Comparison of ENCODE assay signal across 26 cellular contexts in genomic region chr5:123524146-123524545, GRCh38.
"Had no signal": no experiment of that assay in that cellular context is flagged by ENCODE, and none has a peak within 500 bp of the region (broad histone marks: within the 10 kb centered on the region; RNA-seq: fewer than 3 reads in every experiment).

No MANE protein-coding gene starts in this region.

- H3K27me3 Mint-ChIP-seq: activated CD4-positive, alpha-beta memory T cell treated with anti-CD3 and anti-CD28 coated beads, Interleukin-2, amount 10 ng/mL, durations not matched to agents 7 days and 5 days; activated CD4-positive, alpha-beta T cell treated with anti-CD3 and anti-CD28 coated beads for 36 hours; activated naive CD4-positive, alpha-beta T cell treated with anti-CD3 and anti-CD28 coated beads, Interleukin-2, amount 10 ng/mL, durations not matched to agents 7 days and 5 days; activated naive CD8-positive, alpha-beta T cell treated with anti-CD3 and anti-CD28 coated beads for 36 hours; activated T-helper 17 cell treated with anti-CD3 and anti-CD28 coated beads, Interleukin-2, amount 50 U/mL, for 72 hours; T-helper 17 cell had no signal

- ATAC-seq: activated CD4-positive, alpha-beta T cell treated with anti-CD3 and anti-CD28 coated beads for 36 hours; activated T-helper 17 cell treated with anti-CD3 and anti-CD28 coated beads, Interleukin-2, amount 50 U/mL, for 72 hours; T-helper 17 cell had no signal

- DNase-seq: activated CD4-positive, alpha-beta memory T cell treated with anti-CD3 and anti-CD28 coated beads, Interleukin-2, amount 10 ng/mL, durations not matched to agents 7 days and 5 days; activated CD4-positive, alpha-beta T cell treated with anti-CD3 and anti-CD28 coated beads for 36 hours; activated CD4-positive, alpha-beta T cell treated with anti-CD3 and anti-CD28 coated beads, Interleukin-2, amount 50 U/mL, for 1 hour; activated gamma-delta T cell; activated naive CD4-positive, alpha-beta T cell treated with anti-CD3 and anti-CD28 coated beads, Interleukin-2, amount 10 ng/mL, durations not matched to agents 7 days and 5 days; activated naive CD8-positive, alpha-beta T cell treated with anti-CD3 and anti-CD28 coated beads for 36 hours; activated T-cell treated with anti-CD3 and anti-CD28 coated beads for 4 hours; activated T-cell treated with anti-CD3 and anti-CD28 coated beads, Interleukin-2, amount 50 U/mL, for 48 hours; brain microvascular endothelial cell; MV-4-11; NCI-H1092 treated with DMSO at 0.1 percent for 48 hours; NCI-H1417 treated with DMSO at 0.1 percent for 48 hours; NCI-H1694; NCI-H2029; NCI-H2107; NCI-H345; NCI-H510A; NCI-H526 treated with DMSO at 0.1 percent for 48 hours; NCI-H82; SIG-M5; T-helper 17 cell; T-helper 9 cell had no signal

- H3K27me3 ChIP-seq: brain microvascular endothelial cell, cardiac muscle cell had no signal

- H3K9me3 Mint-ChIP-seq: activated CD4-positive, alpha-beta memory T cell treated with anti-CD3 and anti-CD28 coated beads, Interleukin-2, amount 10 ng/mL, durations not matched to agents 7 days and 5 days; activated naive CD4-positive, alpha-beta T cell treated with anti-CD3 and anti-CD28 coated beads, Interleukin-2, amount 10 ng/mL, durations not matched to agents 7 days and 5 days; activated naive CD8-positive, alpha-beta T cell treated with anti-CD3 and anti-CD28 coated beads for 36 hours; activated T-helper 17 cell treated with anti-CD3 and anti-CD28 coated beads, Interleukin-2, amount 50 U/mL, for 72 hours had no signal

- H3K4me3 ChIP-seq: cardiac muscle cell had no signal

- H3K36me3 ChIP-seq: brain microvascular endothelial cell, cardiac muscle cell had no signal

- H3K27ac Mint-ChIP-seq: activated CD4-positive, alpha-beta memory T cell treated with anti-CD3 and anti-CD28 coated beads, Interleukin-2, amount 10 ng/mL, durations not matched to agents 7 days and 5 days; activated CD4-positive, alpha-beta T cell treated with anti-CD3 and anti-CD28 coated beads for 36 hours; activated naive CD4-positive, alpha-beta T cell treated with anti-CD3 and anti-CD28 coated beads, Interleukin-2, amount 10 ng/mL, durations not matched to agents 7 days and 5 days; activated naive CD8-positive, alpha-beta T cell treated with anti-CD3 and anti-CD28 coated beads for 36 hours; activated T-helper 17 cell treated with anti-CD3 and anti-CD28 coated beads, Interleukin-2, amount 50 U/mL, for 72 hours; T-helper 17 cell had no signal

- H3K27ac ChIP-seq: brain microvascular endothelial cell, cardiac muscle cell, KMS-11, VCaP had no signal

- H3K4me3 Mint-ChIP-seq: activated CD4-positive, alpha-beta memory T cell treated with anti-CD3 and anti-CD28 coated beads, Interleukin-2, amount 10 ng/mL, durations not matched to agents 7 days and 5 days; activated CD4-positive, alpha-beta T cell treated with anti-CD3 and anti-CD28 coated beads for 36 hours; activated naive CD4-positive, alpha-beta T cell treated with anti-CD3 and anti-CD28 coated beads, Interleukin-2, amount 10 ng/mL, durations not matched to agents 7 days and 5 days; activated naive CD8-positive, alpha-beta T cell treated with anti-CD3 and anti-CD28 coated beads for 36 hours; activated T-helper 17 cell treated with anti-CD3 and anti-CD28 coated beads, Interleukin-2, amount 50 U/mL, for 72 hours; T-helper 17 cell had no signal
